9 cellular contexts compared by ENCODE assay signal in the genomic region with DNA sequence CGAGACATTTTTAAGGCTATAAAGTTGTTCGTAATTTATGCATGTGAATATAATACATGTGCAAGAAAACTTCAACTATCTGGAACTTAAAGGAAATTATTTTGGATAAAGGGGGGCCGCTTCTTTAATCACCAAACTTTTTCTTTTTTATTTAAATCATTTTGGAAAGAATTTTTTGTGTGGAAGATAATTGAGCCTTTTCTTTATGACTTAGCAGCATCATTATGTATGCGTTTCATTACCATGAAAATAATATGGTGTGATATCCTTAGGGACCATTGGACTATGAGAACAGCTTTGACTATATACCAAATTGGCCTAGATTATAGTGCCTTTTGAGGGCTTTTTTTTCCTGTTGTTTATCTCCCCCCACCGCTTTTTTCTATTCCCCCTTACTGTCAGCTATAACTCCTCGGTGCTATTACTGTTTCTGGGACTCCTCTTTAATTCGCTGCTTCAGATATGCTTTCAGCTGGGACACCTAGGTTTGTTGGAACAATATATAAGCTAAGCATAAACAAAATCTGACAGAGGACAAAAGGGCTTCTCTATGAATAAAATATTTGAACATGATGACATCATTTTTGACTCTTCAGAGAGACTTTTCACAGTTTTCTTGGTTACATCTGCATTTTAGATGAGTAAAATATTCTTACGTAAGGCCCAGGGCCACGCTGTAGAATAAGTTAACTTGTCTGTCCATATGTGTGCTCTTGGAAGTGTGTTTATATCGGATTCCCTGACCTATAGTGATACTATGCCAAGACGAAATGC.
"Had no signal": no experiment of that assay in that cellular context is flagged by ENCODE, and none has a peak within 500 bp of the region (broad histone marks: within the 10 kb centered on the region; RNA-seq: fewer than 3 reads in every experiment).

No MANE protein-coding gene starts in this region.

- FAIRE-seq: H1, K562 had no signal

- H3K4me3 ChIP-seq: GM23248, K562 had no signal

- H3K27ac ChIP-seq: GM23248, HL-60 had no signal

- DNase-seq: GM23248, H9, HCEC 1CT, HFFc6, IMR-90, KG1 had no signal
